Comparison of ENCODE assay signal across 8 cellular contexts in the genomic region with DNA sequence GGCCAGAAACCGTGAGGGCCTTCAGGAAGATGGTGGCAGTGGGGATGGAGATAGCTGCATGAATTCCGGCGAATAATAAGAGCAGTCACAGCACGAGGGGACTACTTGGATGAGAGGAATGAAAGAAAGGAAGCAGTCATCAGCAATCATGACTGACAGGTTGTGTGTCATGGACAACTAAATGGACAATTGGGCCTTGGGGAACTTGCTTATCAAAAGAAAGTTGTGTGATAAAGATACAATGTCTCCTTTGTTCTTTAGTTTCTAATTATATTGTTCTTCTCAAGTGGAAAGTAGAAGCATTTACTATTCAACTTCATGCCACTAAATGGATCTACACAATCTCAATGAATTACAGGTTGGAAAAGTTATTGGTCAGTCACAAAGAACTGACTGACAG.
"Had no signal": no experiment of that assay in that cellular context is flagged by ENCODE, and none has a peak within 500 bp of the region (broad histone marks: within the 10 kb centered on the region; RNA-seq: fewer than 3 reads in every experiment).

No MANE protein-coding gene starts in this region.

- H3K4me3 Mint-ChIP-seq: GM23338, H9 had no signal

- H3K27ac Mint-ChIP-seq: GM23338, H9 had no signal

- DNase-seq: H9, HCEC 1CT, IMR-90 had no signal

- H3K9me3 Mint-ChIP-seq: GM23338, H9 had no signal

- ATAC-seq: GM23338, K562 had no signal

- H3K4me2 ChIP-seq: GM23338 had no signal

- H2AFZ ChIP-seq: GM23338 had no signal

- FAIRE-seq: H1, H54, HTR-8/SVneo, K562 had no signal

- H3K4me3 ChIP-seq: GM23338, K562 had no signal
